20 cellular contexts compared by ENCODE assay signal in the genomic region with DNA sequence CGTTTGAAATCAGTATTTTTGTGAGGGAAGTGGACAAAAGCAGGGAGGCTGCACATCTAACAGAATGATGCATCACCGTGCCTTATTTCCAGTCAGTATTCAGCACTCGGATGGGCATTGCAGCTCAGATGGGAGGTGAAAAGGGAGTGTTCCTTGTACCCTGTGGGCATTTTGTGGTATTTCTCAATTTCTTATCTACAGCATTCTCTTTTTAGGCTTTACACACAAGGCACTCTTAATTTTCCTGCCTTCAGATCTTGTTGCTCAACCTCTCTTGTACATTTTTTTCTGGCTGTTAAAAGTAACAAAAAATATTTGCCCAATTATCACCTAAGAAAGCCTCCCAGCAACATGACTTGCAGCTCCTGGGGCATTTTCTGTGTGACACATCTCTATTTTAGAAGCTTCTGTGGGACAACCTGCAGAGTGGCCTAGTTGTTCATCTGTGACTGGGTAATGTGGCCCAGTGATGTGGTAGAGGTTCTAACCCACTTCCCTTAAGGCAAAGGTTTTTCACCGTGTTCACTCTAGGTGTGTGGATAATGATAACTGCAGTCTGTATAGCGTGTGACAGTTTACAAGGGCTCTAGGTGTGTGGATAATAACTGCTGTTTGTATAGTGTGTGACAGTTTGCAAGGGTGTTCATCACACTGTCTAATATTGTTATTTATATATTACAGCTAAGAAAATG.
DNase-seq lines count a peak whose midpoint lies in the region; ATAC-seq and TF ChIP-seq lines count a peak whose summit lies in the region.
"Had no signal": no experiment of that assay in that cellular context is flagged by ENCODE, and none has a peak within 500 bp of the region (broad histone marks: within the 10 kb centered on the region; RNA-seq: fewer than 3 reads in every experiment).

No MANE protein-coding gene starts in this region.

- H4K20me1 ChIP-seq in DND-41 (ENCODE audit: insufficient read depth, low read length) (no peaks in the 10 kb centered on the region), PC-9 (ENCODE audit: insufficient read depth) (no peaks in the 10 kb centered on the region)

- no peak overlapping the region for H2AFZ ChIP-seq in DND-41 (ENCODE audit: low read depth, low read length)
- H2AFZ ChIP-seq in PC-9: 0 out of 2 replicates have a peak overlapping the region, but pooled peaks have one; percentile 13

- H3K27me3 Mint-ChIP-seq in natural killer cell (ENCODE audit: low read depth in 2 of 2): peaks cover 3 to 13% of the 10 kb centered on the region in 2 donors
- H3K27me3 Mint-ChIP-seq in nephron progenitor cell (ENCODE audit: low read depth, poor library complexity): no peaks in the 10 kb centered on the region
- no peaks in the 10 kb centered on the region for H3K27me3 Mint-ChIP-seq in activated T-cell treated with anti-CD3 and anti-CD28 coated beads, Interleukin-2, amount 50 U/mL, for 4 hours (ENCODE audit: low read depth)
- H3K27me3 Mint-ChIP-seq: CD4-positive, CD25-positive, alpha-beta regulatory T cell had no signal

- H3F3A ChIP-seq in PC-9 (ENCODE audit: insufficient read depth, low read depth): no peaks in the 10 kb centered on the region

- H3K4me1 ChIP-seq in DND-41 (ENCODE audit: insufficient read depth, low read length) (no peaks in the 10 kb centered on the region), PC-9 (replicated peaks; ENCODE audit: insufficient read depth) (no peaks in the 10 kb centered on the region)

- H3K36me3 ChIP-seq in DND-41 (ENCODE audit: insufficient read depth, low read length): no peaks in the 10 kb centered on the region
- H3K36me3 ChIP-seq in PC-9 (ENCODE audit: low read depth): no peaks in the 10 kb centered on the region

- H3K4me3 ChIP-seq in DND-41 (ENCODE audit: low read depth in 1 of 2, low read length in 2 of 2) (no peak overlapping the region), PC-9 (no peak overlapping the region)
- H3K4me3 ChIP-seq: GM12878 had no signal

- H3K9me2 ChIP-seq in PC-9 (ENCODE audit: insufficient read depth): no peaks in the 10 kb centered on the region

- H3K9me3 ChIP-seq in DND-41 (ENCODE audit: insufficient read depth, low read length, severe bottlenecking): no peaks in the 10 kb centered on the region
- no peaks in the 10 kb centered on the region for H3K9me3 ChIP-seq in PC-9 (ENCODE audit: insufficient read depth, low read depth)

- no peak overlapping the region for H3K27ac ChIP-seq in DND-41 (ENCODE audit: low read length)
- H3K27ac ChIP-seq in PC-9: no peak overlapping the region
- H3K27ac ChIP-seq in caudate nucleus (ENCODE audit: low read depth, low read length): no peak overlapping the region

- CTCF ChIA-PET in PC-9 (lab: Charles Lee): interaction anchor here (0.7 kb wide), 1 partner anchor 60 kb away, joined by 4 read pairs; no protein-coding TSS in a partner anchor

- POLR2A ChIA-PET in PC-9 (lab: Charles Lee; ENCODE audit: unreplicated experiment): no interaction called here

- no TSS peak for BruUV-seq in PC-9 (replicated peaks; lab: Mats Ljungman, UMichigan)

- H3K4me3 Mint-ChIP-seq in natural killer cell (no peak overlapping the region), nephron progenitor cell (no peak overlapping the region)
- no peak overlapping the region for H3K4me3 Mint-ChIP-seq in activated T-cell treated with anti-CD3 and anti-CD28 coated beads, Interleukin-2, amount 50 U/mL, for 4 hours
- H3K4me3 Mint-ChIP-seq: CD4-positive, CD25-positive, alpha-beta regulatory T cell had no signal

- H3K4me2 ChIP-seq in DND-41 (ENCODE audit: insufficient read depth, low read length): no peak overlapping the region
- no peak overlapping the region for H3K4me2 ChIP-seq in PC-9

- ATAC-seq in DND-41 (ENCODE audit: insufficient read depth, low read depth): peak; percentile 53
- peak in 2 of 3 donors; percentile 58 to 72 for ATAC-seq in natural killer cell
- ATAC-seq in activated T-cell treated with anti-CD3 and anti-CD28 coated beads, Interleukin-2, amount 50 U/mL, for 4 hours: no peak
- ATAC-seq: GM12878, Right ventricle myocardium inferior had no signal

- H3K9me3 Mint-ChIP-seq in natural killer cell (peaks cover 0 to 2% of the 10 kb centered on the region in 2 donors), nephron progenitor cell (no peaks in the 10 kb centered on the region)
- no peaks in the 10 kb centered on the region for H3K9me3 Mint-ChIP-seq in activated T-cell treated with anti-CD3 and anti-CD28 coated beads, Interleukin-2, amount 50 U/mL, for 4 hours

- peaks cover 5 to 13% of the 10 kb centered on the region in 2 donors for H3K4me1 Mint-ChIP-seq in natural killer cell
- no peaks in the 10 kb centered on the region for H3K4me1 Mint-ChIP-seq in nephron progenitor cell
- no peaks in the 10 kb centered on the region for H3K4me1 Mint-ChIP-seq in activated T-cell treated with anti-CD3 and anti-CD28 coated beads, Interleukin-2, amount 50 U/mL, for 4 hours (ENCODE audit: low read depth)
- H3K4me1 Mint-ChIP-seq: CD4-positive, CD25-positive, alpha-beta regulatory T cell had no signal

- H3K27me3 ChIP-seq in DND-41 (ENCODE audit: insufficient read depth, low read length, poor library complexity) (no peaks in the 10 kb centered on the region), PC-9 (ENCODE audit: insufficient read depth, low read depth) (no peaks in the 10 kb centered on the region)

- TF ChIP-seq CTCF in DND-41 (IDR thresholded peaks at IDR 0.05; ENCODE audit: borderline replicate concordance, extremely low read depth, low read length, poor library complexity, severe bottlenecking) (no peak), PC-9 (conservative IDR thresholded peaks at IDR 0.05) (no peak), natural killer cell (IDR thresholded peaks at IDR 0.05) (no peak), nephron progenitor cell (IDR thresholded peaks at IDR 0.05) (no peak)

- H3K36me3 Mint-ChIP-seq in natural killer cell (no peaks in the 10 kb centered on the region), nephron progenitor cell (ENCODE audit: low read depth) (no peaks in the 10 kb centered on the region)
- H3K36me3 Mint-ChIP-seq in activated T-cell treated with anti-CD3 and anti-CD28 coated beads, Interleukin-2, amount 50 U/mL, for 4 hours (ENCODE audit: insufficient read depth): no peaks in the 10 kb centered on the region
- H3K36me3 Mint-ChIP-seq: CD4-positive, CD25-positive, alpha-beta regulatory T cell had no signal

- H3K79me2 ChIP-seq in DND-41 (ENCODE audit: insufficient read depth, low read length) (no peaks in the 10 kb centered on the region), PC-9 (ENCODE audit: low read depth) (no peaks in the 10 kb centered on the region)

- DNase-seq in AML-193 (lab: John Stamatoyannopoulos, UW) (peak; percentile 37 to 70), DND-41 (no peak), PC-9 (no peak), natural killer cell (no peak), nephron progenitor cell (no peak), caudate nucleus (lab: John Stamatoyannopoulos, UW) (no peak)
- DNase-seq in activated T-cell treated with anti-CD3 and anti-CD28 coated beads, Interleukin-2, amount 50 U/mL, for 4 hours: no peak
- DNase-seq: CD4-positive, CD25-positive, alpha-beta regulatory T cell; COR-L47; DMS79 treated with DMSO at 0.1 percent for 48 hours; H7; IMR-90; NCI-H1092; NCI-H146; NCI-H2029; NCI-H2227 treated with DMSO at 0.1 percent for 48 hours; NCI-H524; NCI-H774 had no signal

- no peak overlapping the region for H3K9ac ChIP-seq in DND-41 (ENCODE audit: low read depth, low read length)

- intact Hi-C loops in PC-9 (cut with micrococcal nuclease; ENCODE audit: unreplicated experiment): no loop called here
- intact Hi-C loops in natural killer cell (cut with micrococcal nuclease): no loop called here

- H3K27ac Mint-ChIP-seq in natural killer cell: no peak overlapping the region
- no peak overlapping the region for H3K27ac Mint-ChIP-seq in nephron progenitor cell
- H3K27ac Mint-ChIP-seq: CD4-positive, CD25-positive, alpha-beta regulatory T cell had no signal

Comparison
In these comparisons a context has a peak if more than half of its experiments do, and no peak if none do; other contexts are left out.
1. DNase-seq: peak in AML-193 (2 of 2); none in DND-41 (single experiment), PC-9 (0 of 2), natural killer cell (single experiment), nephron progenitor cell (single experiment), caudate nucleus (0 of 61) and activated T-cell treated with anti-CD3 and anti-CD28 coated beads, Interleukin-2, amount 50 U/mL, for 4 hours (single experiment).
2. ATAC-seq: peak in DND-41 (single experiment) and natural killer cell (2 of 3); none in activated T-cell treated with anti-CD3 and anti-CD28 coated beads, Interleukin-2, amount 50 U/mL, for 4 hours (0 of 2).